Comparison of ENCODE assay signal across 8 cellular contexts in genomic region chr3:11671648-11672100, GRCh38. TPM values are rescaled to one million over a fixed set of nuclear protein-coding genes. Genes with fewer than 3 reads are reported as not detected.
DNase-seq lines count a peak whose midpoint lies in the region; ATAC-seq, FAIRE-seq and TF ChIP-seq lines count a peak whose summit lies in the region.

No MANE protein-coding gene starts in this region.

- DNase-seq in breast epithelium (ENCODE audit: low spot score in 2 of 2) (no peak), putamen (ENCODE audit: low spot score) (peak; percentile 53), mesenteric fat pad (ENCODE audit: low spot score) (no peak), mesendoderm (no peak), kidney glomerular epithelial cell (lab: John Stamatoyannopoulos, UW) (no peak), kidney (no peak)

- no peak overlapping the region for H2AK5ac ChIP-seq in mesendoderm (ENCODE audit: low read length)

- no peak for FAIRE-seq in kidney (lab: Jason Lieb, UNC)

- H3K18ac ChIP-seq in mesendoderm (ENCODE audit: low read length): no peak overlapping the region

- H2BK120ac ChIP-seq in mesendoderm (ENCODE audit: low read depth, low read length): no peak overlapping the region

- no peak overlapping the region for H3K56ac ChIP-seq in mesendoderm (ENCODE audit: low read length)

- no peaks in the 10 kb centered on the region for H3K79me1 ChIP-seq in mesendoderm (ENCODE audit: low read length)

- peaks cover 0 to 10% of the 10 kb centered on the region in 2 donors for H3K4me1 ChIP-seq in breast epithelium
- no peaks in the 10 kb centered on the region for H3K4me1 ChIP-seq in mesendoderm (ENCODE audit: control insufficient read depth, low read depth, low read length)
- H3K4me1 ChIP-seq in kidney (ENCODE audit: control insufficient read depth in 1 of 2, insufficient read depth in 1 of 2, low read depth in 1 of 2, low read length in 2 of 2): no peaks in the 10 kb centered on the region

- intact Hi-C loops in breast epithelium (cut with DNase I; ENCODE audit: low total_unique reads) (no loop called here), kidney (cut with DNase I) (no loop called here)

- H4K8ac ChIP-seq in mesendoderm (ENCODE audit: low read depth, low read length): no peak overlapping the region

- H3K36me3 ChIP-seq in breast epithelium (no peaks in the 10 kb centered on the region), mesendoderm (ENCODE audit: control insufficient read depth, insufficient read depth, low read length) (no peaks in the 10 kb centered on the region), kidney (ENCODE audit: control insufficient read depth in 1 of 2, insufficient read depth in 2 of 2, low read length in 2 of 2) (no peaks in the 10 kb centered on the region)

- H3K79me2 ChIP-seq in mesendoderm (ENCODE audit: control insufficient read depth, insufficient read depth, low read length): no peaks in the 10 kb centered on the region

- no peak overlapping the region for H2BK5ac ChIP-seq in mesendoderm (ENCODE audit: low read length)

- no peak for TF ChIP-seq POLR2A in breast epithelium (IDR thresholded peaks at IDR 0.05)

- no peak overlapping the region for H4K5ac ChIP-seq in mesendoderm (ENCODE audit: low read length)

- no peak overlapping the region for H3K23ac ChIP-seq in mesendoderm (ENCODE audit: low read length)

- H3K9ac ChIP-seq in mesendoderm (ENCODE audit: low read length): no peak overlapping the region
- no peak overlapping the region for H3K9ac ChIP-seq in kidney (ENCODE audit: low read length in 2 of 2)

- H3K27ac ChIP-seq in breast epithelium: peak overlapping the region; percentile 58 to 68
- H3K27ac ChIP-seq in mesendoderm (ENCODE audit: low read depth, low read length): no peak overlapping the region
- H3K27ac ChIP-seq in kidney (ENCODE audit: low read depth in 2 of 2, low read length in 2 of 2): no peak overlapping the region

- H3K4ac ChIP-seq in mesendoderm (ENCODE audit: low read depth, low read length): no peak overlapping the region

- no peaks in the 10 kb centered on the region for H3K9me3 ChIP-seq in breast epithelium
- H3K9me3 ChIP-seq in kidney (ENCODE audit: control insufficient read depth in 1 of 2, low read length in 2 of 2): no peaks in the 10 kb centered on the region

- H3K4me3 ChIP-seq in breast epithelium (no peak overlapping the region), mesendoderm (ENCODE audit: low read length) (no peak overlapping the region), kidney (ENCODE audit: low read length in 2 of 2) (no peak overlapping the region)

- TF ChIP-seq CTCF in breast epithelium (IDR thresholded peaks at IDR 0.05) (no peak), kidney (IDR thresholded peaks at IDR 0.05; ENCODE audit: borderline replicate concordance, extremely low read depth, insufficient read depth) (no peak)

- WGBS in mesendoderm (ENCODE audit: extremely low coverage, insufficient coverage, low lambda C conversion rate): no CpG with 5 or more reads among the region's 4 CpGs

- H3K27me3 ChIP-seq in breast epithelium (no peaks in the 10 kb centered on the region), mesendoderm (ENCODE audit: insufficient read depth, low read length, poor library complexity) (no peaks in the 10 kb centered on the region)

- no peak overlapping the region for H2BK15ac ChIP-seq in mesendoderm (replicated peaks; ENCODE audit: low read depth)

- H3K4me2 ChIP-seq in mesendoderm (ENCODE audit: low read length): no peak overlapping the region

- ATAC-seq in GM18909 (IDR thresholded peaks at IDR 0.05; ENCODE audit: poor library complexity, unreplicated experiment) (peak; percentile 59), HG03378 (IDR thresholded peaks at IDR 0.05; ENCODE audit: unreplicated experiment) (peak; percentile 56)

RNA-seq across cellular contexts. Expression of gene VGLL4, which starts 28.0 kb away (rescaled TPM):
- total RNA-seq in breast epithelium (10 to 100 TPM; 48.0 to 90.0 (median 68.5) TPM), mesenteric fat pad (57.5 TPM), kidney (78.5 TPM)
- polyA plus RNA-seq in mesendoderm (2013, experiment 1 of 2): 34.6 TPM
- polyA plus RNA-seq in mesendoderm (2013, experiment 2 of 2): 34.3 TPM
- 41.4 TPM for polyA plus RNA-seq in kidney (ENCODE audit: insufficient read depth, low read depth, low replicate concordance)

Comparison
In these comparisons a context has a peak if more than half of its experiments do, and no peak if none do; other contexts are left out.
1. H3K27ac ChIP-seq: peak in breast epithelium (2 of 2); none in mesendoderm (single experiment) and kidney (0 of 2).